15 cellular contexts compared by ENCODE assay signal in the genomic region with DNA sequence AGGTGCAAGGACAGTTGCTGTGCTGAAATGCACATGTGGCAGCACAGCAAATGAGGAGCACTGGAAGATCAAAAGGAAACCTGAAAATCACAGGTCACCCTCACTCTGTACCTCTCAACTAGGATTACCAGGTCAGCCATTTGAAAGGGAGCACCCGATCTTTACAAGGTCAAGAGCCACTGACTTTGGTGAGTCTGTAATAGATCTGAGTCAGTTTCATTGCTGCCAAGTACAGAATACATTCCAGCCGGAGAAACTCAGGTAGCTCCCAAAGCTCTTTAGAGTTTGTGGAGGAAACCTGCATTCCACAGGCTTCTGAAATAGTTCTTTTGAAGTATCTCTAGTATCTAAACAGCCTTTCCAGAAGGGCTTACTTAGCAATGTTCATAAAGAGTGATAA.
"Had no signal": no experiment of that assay in that cellular context is flagged by ENCODE, and none has a peak within 500 bp of the region (broad histone marks: within the 10 kb centered on the region; RNA-seq: fewer than 3 reads in every experiment).

No MANE protein-coding gene starts in this region.

- H3K36me3 Mint-ChIP-seq: immature natural killer cell; naive thymus-derived CD8-positive, alpha-beta T cell had no signal

- H3K4me1 ChIP-seq: right atrium auricular region, tibial nerve had no signal

- H3K4me3 ChIP-seq: gastroesophageal sphincter, mucosa of descending colon, right atrium auricular region, suprapubic skin, tibial nerve had no signal

- H3K27ac ChIP-seq: gastroesophageal sphincter, right atrium auricular region, suprapubic skin, tibial nerve had no signal

- H3K27ac Mint-ChIP-seq: immature natural killer cell; naive thymus-derived CD8-positive, alpha-beta T cell had no signal

- ATAC-seq: esophagus mucosa; gastroesophageal sphincter; left cardiac atrium; mucosa of descending colon; naive thymus-derived CD8-positive, alpha-beta T cell; stimulated activated naive CD8-positive, alpha-beta T cell treated with anti-CD3 and anti-CD28 coated beads, Interleukin-15, Interleukin-2, amounts not matched to agents 100 U/mL and 50 U/mL, for 24 hours had no signal

- H3K4me3 Mint-ChIP-seq: immature natural killer cell; naive thymus-derived CD8-positive, alpha-beta T cell had no signal

- H3K27me3 ChIP-seq: gastroesophageal sphincter, right atrium auricular region, suprapubic skin, tibial nerve had no signal

- H3K9me3 ChIP-seq: gastroesophageal sphincter, mucosa of descending colon, right atrium auricular region, suprapubic skin, tibial nerve had no signal

- H3K4me1 Mint-ChIP-seq: immature natural killer cell; naive thymus-derived CD8-positive, alpha-beta T cell had no signal

- H3K9me3 Mint-ChIP-seq: immature natural killer cell; naive thymus-derived CD8-positive, alpha-beta T cell had no signal

- H3K36me3 ChIP-seq: gastroesophageal sphincter, right atrium auricular region, suprapubic skin, tibial nerve had no signal

- DNase-seq: effector memory CD4-positive, alpha-beta T cell; immature natural killer cell; left cardiac atrium; mammary epithelial cell; mucosa of descending colon; naive thymus-derived CD8-positive, alpha-beta T cell; posterior cingulate gyrus; small intestine; stimulated activated CD4-positive, alpha-beta T cell treated with anti-CD3 and anti-CD28 coated beads, Interleukin-12 subunit alpha, Interleukin-12 subunit beta, amount 100 ng/mL, for 4 hours; stimulated activated naive CD8-positive, alpha-beta T cell treated with anti-CD3 and anti-CD28 coated beads, Interleukin-15, Interleukin-2, amounts not matched to agents 100 U/mL and 50 U/mL, for 24 hours had no signal
